Comparison of ENCODE assay signal across 8 cellular contexts in genomic region chr19:16660763-16661479, GRCh38. TPM values are rescaled to one million over a fixed set of nuclear protein-coding genes. Genes with fewer than 3 reads are reported as not detected.
DNase-seq lines count a peak whose midpoint lies in the region; ATAC-seq lines count a peak whose summit lies in the region.

Gene TMEM38A, plus strand, starts transcription at chr19:16661139. Its CDS starts 79 bp downstream, at chr19:16661218.

- no peaks in the 10 kb centered on the region for H3K27me3 Mint-ChIP-seq in T-helper 17 cell

- DNase-seq in T-helper 17 cell, result peak; percentile 24 to 64 (median 53)
- DNase-seq in T47D (ENCODE audit: low read depth in 1 of 2, low spot score in 1 of 2), result peak; percentile 50 to 57
- DNase-seq in islet precursor cell, result peak; percentile 68
- DNase-seq in stimulated activated CD4-positive, alpha-beta T cell treated with anti-CD3 and anti-CD28 coated beads, Interleukin-1b, Interleukin-23, amount 100 ng/mL, for 4 hours (ENCODE audit: low read depth in 2 of 2), result peak; percentile 21 to 43

- ATAC-seq in HG03060 (IDR thresholded peaks at IDR 0.05; ENCODE audit: low read depth, unreplicated experiment) (peak; percentile 1), T-helper 17 cell (no peak), GM18870 (IDR thresholded peaks at IDR 0.05; ENCODE audit: unreplicated experiment) (no peak), HG02571 (IDR thresholded peaks at IDR 0.05; ENCODE audit: unreplicated experiment) (no peak)

- peak within 1 kb of the TSS; percentile 74 for H3K4me3 ChIP-seq in GM08714 (ENCODE audit: low read length)

- peak within 1 kb of the TSS; percentile 92 for H3K27ac Mint-ChIP-seq in T-helper 17 cell

- peak within 1 kb of the TSS; percentile 96 for H3K4me3 Mint-ChIP-seq in T-helper 17 cell

- H3K36me3 Mint-ChIP-seq in T-helper 17 cell (ENCODE audit: low read depth), result peaks cover 2% of the 10 kb centered on the region

- in situ Hi-C loops in T47D (cut with HindIII; ENCODE audit: low pct_unique_long_range_greater_than_20kb, low sequenced_read_pairs), result no loop called here

- H3K4me1 Mint-ChIP-seq in T-helper 17 cell, result peaks cover 34% of the 10 kb centered on the region

- no peaks in the 10 kb centered on the region for H3K9me3 ChIP-seq in T-helper 17 cell (ENCODE audit: control insufficient read depth, low read length, poor library complexity, severe bottlenecking)

RNA-seq across cellular contexts. Expression of gene TMEM38A, which starts in this region (rescaled TPM):
- under 1 TPM; 0.27 to 0.42 TPM for total RNA-seq in T-helper 17 cell

Comparison
In these comparisons a context has a peak if more than half of its experiments do, and no peak if none do; other contexts are left out.
1. Peak in DNase-seq in T-helper 17 cell; RNA of the gene not detected or under 1 TPM.